In genomic region chr12:6430124-6430989, GRCh38 we compare ENCODE assay signal across 1 cellular context.
TF ChIP-seq lines count a peak whose summit lies in the region.

No MANE protein-coding gene starts in this region.

TF ChIP-seq in K562, 482 proteins besides CTCF, POLR2A, EP300 and RAD21 (continued from another document and continues in another):
- no peak for TF ChIP-seq SNAPC5 (CRISPR knock-in tag; IDR thresholded peaks at IDR 0.05)
- no peak for TF ChIP-seq NR1H2 (CRISPR knock-in tag; IDR thresholded peaks at IDR 0.05)
- TF ChIP-seq WHSC1 (IDR thresholded peaks at IDR 0.05; ENCODE audit: low read length) = no peak
- TF ChIP-seq ZNF561 (CRISPR knock-in tag; conservative IDR thresholded peaks at IDR 0.05) = no peak
- TF ChIP-seq PHF8 (IDR thresholded peaks at IDR 0.05; ENCODE audit: borderline replicate concordance, low read length) = peak; percentile 11; the same call in 1 of the 2 replicates
- TF ChIP-seq ZNF717 (CRISPR knock-in tag; IDR thresholded peaks at IDR 0.05) = no peak
- TF ChIP-seq ATF3 (IDR thresholded peaks at IDR 0.05) = peak; percentile 74
- TF ChIP-seq ATF3 (CRISPR knock-in tag; conservative IDR thresholded peaks at IDR 0.05) = no peak
- TF ChIP-seq SMAD3 (CRISPR knock-in tag; conservative IDR thresholded peaks at IDR 0.05) = no peak
- no peak for TF ChIP-seq XRCC3 (IDR thresholded peaks at IDR 0.05)
- no peak for TF ChIP-seq POLR2AphosphoS2 (IDR thresholded peaks at IDR 0.05; ENCODE audit: low read length)
- TF ChIP-seq PCBP1 (IDR thresholded peaks at IDR 0.05; ENCODE audit: low read depth, low read length, poor library complexity, severe bottlenecking) = no peak
- TF ChIP-seq HDAC6 (IDR thresholded peaks at IDR 0.05; ENCODE audit: low read depth, low read length) = no peak
- no peak for TF ChIP-seq CREB1 (IDR thresholded peaks at IDR 0.05)
- TF ChIP-seq CREB1 (CRISPR knock-in tag; IDR thresholded peaks at IDR 0.05) = no peak
- peak; percentile 73 for TF ChIP-seq SOX6 (IDR thresholded peaks at IDR 0.05)
- TF ChIP-seq ZNF586 (CRISPR knock-in tag; conservative IDR thresholded peaks at IDR 0.05) = no peak
- no peak for TF ChIP-seq JUNB (CRISPR knock-in tag; conservative IDR thresholded peaks at IDR 0.05)
- TF ChIP-seq ZC3H11A (IDR thresholded peaks at IDR 0.05; ENCODE audit: low read depth, low read length) = no peak
- TF ChIP-seq ZNF830 (CRISPR knock-in tag; IDR thresholded peaks at IDR 0.05) = no peak
- no peak for TF ChIP-seq ATF1 (CRISPR knock-in tag; IDR thresholded peaks at IDR 0.05)
- TF ChIP-seq ATF1 (tag; IDR thresholded peaks at IDR 0.05) = peak; percentile 39; the same call in 1 of the 2 replicates
- TF ChIP-seq LCOR (CRISPR knock-in tag; IDR thresholded peaks at IDR 0.05) = no peak
- TF ChIP-seq POLR2H (tag; IDR thresholded peaks at IDR 0.05; ENCODE audit: low read depth) = no peak
- no peak for TF ChIP-seq ZNF274 (IDR thresholded peaks at IDR 0.05; ENCODE audit: borderline replicate concordance, low read depth, low read length)
- TF ChIP-seq ZNF766 (CRISPR knock-in tag; conservative IDR thresholded peaks at IDR 0.05) = 0 out of 2 replicates have a peak, but pooled peaks have one; percentile 56
- no peak for TF ChIP-seq HEY1 (CRISPR knock-in tag; IDR thresholded peaks at IDR 0.05; ENCODE audit: borderline replicate concordance)
- TF ChIP-seq USF2 (CRISPR knock-in tag; IDR thresholded peaks at IDR 0.05) = no peak
- no peak for TF ChIP-seq CC2D1A (IDR thresholded peaks at IDR 0.05)
- no peak for TF ChIP-seq ADNP (tag; IDR thresholded peaks at IDR 0.05)
- no peak for TF ChIP-seq CREB3L1 (IDR thresholded peaks at IDR 0.05; ENCODE audit: borderline replicate concordance, low read depth)
- no peak for TF ChIP-seq XRCC4 (IDR thresholded peaks at IDR 0.05; ENCODE audit: extremely low read depth, insufficient read depth, insufficient read length)
- TF ChIP-seq PKNOX1 (IDR thresholded peaks at IDR 0.05) = peak; percentile 41; the same call in 1 of the 2 replicates
- TF ChIP-seq NRF1 (conservative IDR thresholded peaks at IDR 0.05 in 1 of 2, IDR thresholded peaks at IDR 0.05 in 1 of 2) = peak in 1 of 2 experiments; percentile 25; a peak in 1 of 4 replicates
- TF ChIP-seq KDM5B (IDR thresholded peaks at IDR 0.05; ENCODE audit: insufficient replicate concordance, low read depth, low read length) = peak; percentile 27
- TF ChIP-seq CHD2 (IDR thresholded peaks at IDR 0.05; ENCODE audit: low read depth, low read length) = no peak
- TF ChIP-seq MEIS2 (IDR thresholded peaks at IDR 0.05; ENCODE audit: partially characterized antibody) = peak; percentile 78
- no peak for TF ChIP-seq KAT2B (IDR thresholded peaks at IDR 0.05; ENCODE audit: low read depth, low read length)
- no peak for TF ChIP-seq HBP1 (CRISPR knock-in tag; IDR thresholded peaks at IDR 0.05)
- TF ChIP-seq PTBP1 (IDR thresholded peaks at IDR 0.05; ENCODE audit: low read depth, low read length) = no peak
- no peak for TF ChIP-seq ZNF282 (CRISPR knock-in tag; IDR thresholded peaks at IDR 0.05)
- no peak for TF ChIP-seq ZNF407 (IDR thresholded peaks at IDR 0.05; ENCODE audit: low read depth)
- no peak for TF ChIP-seq RUNX1 (IDR thresholded peaks at IDR 0.05; ENCODE audit: low read depth)
- no peak for TF ChIP-seq MXI1 (IDR thresholded peaks at IDR 0.05; ENCODE audit: low read depth, low read length)
- peak; percentile 76; the same call in 1 of the 2 replicates for TF ChIP-seq ZNF592 (IDR thresholded peaks at IDR 0.05)
- TF ChIP-seq PHF21A (IDR thresholded peaks at IDR 0.05; ENCODE audit: borderline replicate concordance, low read depth) = no peak
- TF ChIP-seq EZH2 (IDR thresholded peaks at IDR 0.05; ENCODE audit: borderline replicate concordance, low read depth, low read length) = no peak
- TF ChIP-seq NCOA2 (IDR thresholded peaks at IDR 0.05; ENCODE audit: partially characterized antibody in 2 of 2) = no peak
- no peak for TF ChIP-seq ZNF445 (CRISPR knock-in tag; IDR thresholded peaks at IDR 0.05; ENCODE audit: low read depth)
- TF ChIP-seq YY1 (IDR thresholded peaks at IDR 0.05; ENCODE audit: borderline replicate concordance in 1 of 3, control insufficient read depth in 1 of 3, extremely low read depth in 1 of 3, insufficient read depth in 3 of 3, insufficient read length in 1 of 3, insufficient replicate concordance in 2 of 3, low read depth in 1 of 3, low read length in 2 of 3) = no peak
- no peak for TF ChIP-seq ILF3 (IDR thresholded peaks at IDR 0.05; ENCODE audit: borderline replicate concordance)
- TF ChIP-seq MAX (CRISPR knock-in tag; IDR thresholded peaks at IDR 0.05) = peak; percentile 29
